9 cellular contexts compared by ENCODE assay signal in the genomic region with DNA sequence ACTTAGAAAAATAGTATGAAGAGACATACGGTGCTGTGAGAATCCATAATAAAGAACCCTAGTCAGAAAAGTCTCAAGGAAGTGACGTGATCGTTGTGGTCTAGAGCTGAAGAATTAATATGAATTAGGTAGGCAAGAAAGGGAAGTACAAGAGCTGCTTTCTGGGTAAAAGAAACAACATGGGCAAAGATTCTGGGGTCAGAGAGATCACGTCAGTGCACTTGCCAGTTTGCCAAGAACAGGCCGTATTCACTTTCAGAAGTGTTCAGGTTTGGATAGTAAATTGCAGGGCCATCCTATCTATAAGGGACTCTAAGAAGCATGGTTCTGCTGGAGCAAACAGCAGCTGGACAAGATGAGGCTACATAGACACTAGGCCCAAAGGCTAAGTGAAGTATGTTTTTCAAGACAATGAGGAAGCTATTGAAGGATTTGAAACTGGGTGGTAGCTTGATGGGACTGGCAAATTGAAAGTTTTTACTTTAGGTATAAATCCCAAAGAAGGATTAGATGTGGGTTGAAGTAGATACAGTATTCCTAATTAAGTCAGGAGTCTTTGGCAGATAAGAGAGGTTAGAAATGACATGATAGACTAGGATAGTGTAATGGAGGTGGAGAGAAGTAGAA. TPM values are rescaled to one million over a fixed set of nuclear protein-coding genes. Genes with fewer than 3 reads are reported as not detected.
A peak's percentile ranks its signal among the peaks of the same experiment; 100 is the strongest.
DNase-seq lines count a peak whose midpoint lies in the region; ATAC-seq and TF ChIP-seq lines count a peak whose summit lies in the region.
"Had no signal": no experiment of that assay in that cellular context is flagged by ENCODE, and none has a peak within 500 bp of the region (broad histone marks: within the 10 kb centered on the region; RNA-seq: fewer than 3 reads in every experiment).

No MANE protein-coding gene starts in this region.

- ATAC-seq in GM19397 (IDR thresholded peaks at IDR 0.05; ENCODE audit: unreplicated experiment) (peak; percentile 7), left lobe of liver (no peak)
- ATAC-seq: HCT116 had no signal

- H3F3A ChIP-seq in DOHH2 (ENCODE audit: control insufficient read depth, insufficient read depth) = peaks cover 5% of the 10 kb centered on the region; the same call in 1 of the 2 replicates

- H3K4me3 ChIP-seq in DOHH2 (ENCODE audit: low read length) = no peak overlapping the region

- H3K9me3 Mint-ChIP-seq in IgD-negative memory B cell = no peaks in the 10 kb centered on the region

- no peaks in the 10 kb centered on the region for H3K9me2 ChIP-seq in DOHH2 (replicated peaks; ENCODE audit: control insufficient read depth, low read length)

- peaks cover 9% of the 10 kb centered on the region for H3K36me3 ChIP-seq in DOHH2 (ENCODE audit: control insufficient read depth, low read length)

- H3K9me3 ChIP-seq in DOHH2 (ENCODE audit: control insufficient read depth, insufficient read depth, low read length) = no peaks in the 10 kb centered on the region

- peak overlapping the region; percentile 92 to 98 (median 95) for H3K27ac Mint-ChIP-seq in IgD-negative memory B cell

- H3K4me1 Mint-ChIP-seq in IgD-negative memory B cell = peaks cover 21 to 57% (median 33%) of the 10 kb centered on the region in 3 donors

- H3K79me2 ChIP-seq in DOHH2 (ENCODE audit: control insufficient read depth, low read length) = peaks cover 23% of the 10 kb centered on the region

- peak; percentile 72 for DNase-seq in central memory CD4-positive, alpha-beta T cell
- DNase-seq in left lobe of liver (ENCODE audit: low spot score) (no peak), NCI-H510A (lab: John Stamatoyannopoulos, UW) (no peak), AG08396 (ENCODE audit: low spot score) (no peak), COR-L47 (lab: John Stamatoyannopoulos, UW) (no peak)

- peaks cover 22% of the 10 kb centered on the region for H3K4me1 ChIP-seq in DOHH2 (ENCODE audit: control insufficient read depth, low read length)

- TF ChIP-seq CTCF in DOHH2 (IDR thresholded peaks at IDR 0.05; ENCODE audit: low read depth, low read length, poor library complexity, severe bottlenecking) = no peak

- no peak overlapping the region for H3K27ac ChIP-seq in DOHH2 (ENCODE audit: low read depth, low read length)

- peak overlapping the region; percentile 49 to 85 (median 72) for H3K4me3 Mint-ChIP-seq in IgD-negative memory B cell

- peak overlapping the region; percentile 38 for H3K4me2 ChIP-seq in DOHH2 (ENCODE audit: low read length)

- H3K36me3 Mint-ChIP-seq in IgD-negative memory B cell = peaks cover 3% of the 10 kb centered on the region

- H3K27me3 ChIP-seq in DOHH2 (ENCODE audit: control insufficient read depth, low read length) = no peaks in the 10 kb centered on the region

- peaks cover 32% of the 10 kb centered on the region for H4K20me1 ChIP-seq in DOHH2 (ENCODE audit: control insufficient read depth, insufficient read depth, low read depth, low read length)

- H3K27me3 Mint-ChIP-seq in IgD-negative memory B cell = peaks cover 1% of the 10 kb centered on the region

RNA-seq across cellular contexts. Expression of gene CHD1, which starts 4.8 kb away (rescaled TPM):
- 13.9 TPM for polyA plus RNA-seq in IgD-negative memory B cell
- 9.8 TPM for total RNA-seq in left lobe of liver
